ENCODE assay signal across 2 cellular contexts in the genomic region with DNA sequence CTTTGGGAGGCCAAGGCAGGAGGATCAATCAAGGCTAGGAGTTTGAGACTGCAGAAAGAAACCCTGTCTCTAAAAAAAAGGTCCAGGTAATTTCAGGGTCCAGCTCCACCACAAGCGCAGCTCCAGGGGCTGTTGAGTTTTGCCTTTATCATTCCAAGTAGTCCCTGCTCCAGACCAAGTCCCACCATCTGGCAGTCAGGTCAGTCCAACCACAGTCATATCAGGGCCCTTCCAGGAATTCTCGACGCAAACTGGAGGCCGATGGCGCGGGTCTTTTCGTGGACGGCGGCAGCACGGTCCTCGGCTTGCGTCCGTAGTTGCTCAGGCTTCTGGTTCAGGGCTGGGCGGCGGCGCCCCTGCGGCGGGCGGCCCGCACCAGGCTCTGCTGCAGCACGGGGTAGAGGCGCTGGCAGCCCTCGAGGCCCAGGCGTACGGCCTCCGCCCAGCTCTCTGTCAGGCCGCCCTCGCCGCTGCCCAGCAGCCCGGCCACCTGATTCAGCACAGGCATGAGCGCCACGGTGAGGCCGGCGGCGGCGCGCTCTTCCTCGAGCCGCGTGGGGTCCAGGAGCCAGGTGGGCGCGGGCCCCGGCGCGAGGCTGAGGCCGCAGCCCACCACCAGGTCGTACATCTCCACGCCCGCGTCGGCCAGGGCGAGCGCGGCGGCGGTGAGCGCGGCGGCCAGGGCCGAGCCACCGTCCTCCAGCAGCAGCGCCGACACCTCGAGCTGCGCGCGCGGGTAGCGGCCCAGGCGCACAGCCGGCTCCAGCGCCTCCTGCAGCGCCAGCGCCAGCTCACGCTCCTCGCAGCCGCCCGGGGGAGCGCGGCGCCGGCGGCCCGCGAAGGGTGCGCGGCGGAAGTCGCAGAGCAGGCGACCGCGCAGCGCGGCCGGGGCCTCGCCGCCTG.
TF ChIP-seq lines count a peak whose summit lies in the region.

No MANE protein-coding gene starts in this region.

TF ChIP-seq in HEK293, 187 proteins besides CTCF, POLR2A, EP300 and RAD21 (continued from another document and continues in another):
- TF ChIP-seq, protein P1, sequence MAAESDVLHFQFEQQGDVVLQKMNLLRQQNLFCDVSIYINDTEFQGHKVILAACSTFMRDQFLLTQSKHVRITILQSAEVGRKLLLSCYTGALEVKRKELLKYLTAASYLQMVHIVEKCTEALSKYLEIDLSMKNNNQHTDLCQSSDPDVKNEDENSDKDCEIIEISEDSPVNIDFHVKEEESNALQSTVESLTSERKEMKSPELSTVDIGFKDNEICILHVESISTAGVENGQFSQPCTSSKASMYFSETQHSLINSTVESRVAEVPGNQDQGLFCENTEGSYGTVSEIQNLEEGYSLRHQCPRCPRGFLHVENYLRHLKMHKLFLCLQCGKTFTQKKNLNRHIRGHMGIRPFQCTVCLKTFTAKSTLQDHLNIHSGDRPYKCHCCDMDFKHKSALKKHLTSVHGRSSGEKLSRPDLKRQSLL (tag by site-specific recombination; IDR thresholded peaks at IDR 0.05) = peak; percentile 61; the same call in 1 of the 2 replicates
- TF ChIP-seq REPIN1 (tag by site-specific recombination; IDR thresholded peaks at IDR 0.05; ENCODE audit: low read depth) (no peak), ZNF223 (tag by site-specific recombination; IDR thresholded peaks at IDR 0.05) (no peak), ZFP37 (tag by site-specific recombination; IDR thresholded peaks at IDR 0.05) (no peak), ZNF473 (tag by site-specific recombination; IDR thresholded peaks at IDR 0.05) (no peak), ZNF660 (tag by site-specific recombination; IDR thresholded peaks at IDR 0.05) (0 out of 2 replicates have a peak, but pooled peaks have one; percentile 52), ZNF707 (tag by site-specific recombination; IDR thresholded peaks at IDR 0.05) (no peak), ZNF133 (tag by site-specific recombination; IDR thresholded peaks at IDR 0.05) (no peak), GLIS1 (tag by site-specific recombination; IDR thresholded peaks at IDR 0.05) (peak; percentile 34; the same call in 1 of the 2 replicates), ZNF600 (tag by site-specific recombination; IDR thresholded peaks at IDR 0.05) (peak; percentile 80), ZNF311 (tag by site-specific recombination; IDR thresholded peaks at IDR 0.05; ENCODE audit: borderline replicate concordance) (no peak), ZNF416 (tag by site-specific recombination; IDR thresholded peaks at IDR 0.05) (no peak), ZNF596 (tag by site-specific recombination; IDR thresholded peaks at IDR 0.05) (no peak), ZXDB (tag by site-specific recombination; IDR thresholded peaks at IDR 0.05) (peak; percentile 68), ZNF792 (tag by site-specific recombination; IDR thresholded peaks at IDR 0.05) (no peak), RBAK (tag by site-specific recombination; IDR thresholded peaks at IDR 0.05) (no peak), ZNF423 (tag by site-specific recombination; IDR thresholded peaks at IDR 0.05) (no peak), ZFHX2 (tag by site-specific recombination; conservative IDR thresholded peaks at IDR 0.05) (0 out of 2 replicates have a peak, but pooled peaks have one; percentile 19), KLF16 (tag by site-specific recombination; IDR thresholded peaks at IDR 0.05) (no peak)
- TF ChIP-seq, protein P2, sequence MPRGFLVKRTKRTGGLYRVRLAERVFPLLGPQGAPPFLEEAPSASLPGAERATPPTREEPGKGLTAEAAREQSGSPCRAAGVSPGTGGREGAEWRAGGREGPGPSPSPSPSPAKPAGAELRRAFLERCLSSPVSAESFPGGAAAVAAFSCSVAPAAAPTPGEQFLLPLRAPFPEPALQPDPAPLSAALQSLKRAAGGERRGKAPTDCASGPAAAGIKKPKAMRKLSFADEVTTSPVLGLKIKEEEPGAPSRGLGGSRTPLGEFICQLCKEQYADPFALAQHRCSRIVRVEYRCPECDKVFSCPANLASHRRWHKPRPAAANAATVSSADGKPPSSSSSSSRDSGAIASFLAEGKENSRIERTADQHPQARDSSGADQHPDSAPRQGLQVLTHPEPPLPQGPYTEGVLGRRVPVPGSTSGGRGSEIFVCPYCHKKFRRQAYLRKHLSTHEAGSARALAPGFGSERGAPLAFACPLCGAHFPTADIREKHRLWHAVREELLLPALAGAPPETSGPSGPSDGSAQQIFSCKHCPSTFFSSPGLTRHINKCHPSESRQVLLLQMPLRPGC (tag by site-specific recombination; IDR thresholded peaks at IDR 0.05) = no peak
- TF ChIP-seq, protein P3, sequence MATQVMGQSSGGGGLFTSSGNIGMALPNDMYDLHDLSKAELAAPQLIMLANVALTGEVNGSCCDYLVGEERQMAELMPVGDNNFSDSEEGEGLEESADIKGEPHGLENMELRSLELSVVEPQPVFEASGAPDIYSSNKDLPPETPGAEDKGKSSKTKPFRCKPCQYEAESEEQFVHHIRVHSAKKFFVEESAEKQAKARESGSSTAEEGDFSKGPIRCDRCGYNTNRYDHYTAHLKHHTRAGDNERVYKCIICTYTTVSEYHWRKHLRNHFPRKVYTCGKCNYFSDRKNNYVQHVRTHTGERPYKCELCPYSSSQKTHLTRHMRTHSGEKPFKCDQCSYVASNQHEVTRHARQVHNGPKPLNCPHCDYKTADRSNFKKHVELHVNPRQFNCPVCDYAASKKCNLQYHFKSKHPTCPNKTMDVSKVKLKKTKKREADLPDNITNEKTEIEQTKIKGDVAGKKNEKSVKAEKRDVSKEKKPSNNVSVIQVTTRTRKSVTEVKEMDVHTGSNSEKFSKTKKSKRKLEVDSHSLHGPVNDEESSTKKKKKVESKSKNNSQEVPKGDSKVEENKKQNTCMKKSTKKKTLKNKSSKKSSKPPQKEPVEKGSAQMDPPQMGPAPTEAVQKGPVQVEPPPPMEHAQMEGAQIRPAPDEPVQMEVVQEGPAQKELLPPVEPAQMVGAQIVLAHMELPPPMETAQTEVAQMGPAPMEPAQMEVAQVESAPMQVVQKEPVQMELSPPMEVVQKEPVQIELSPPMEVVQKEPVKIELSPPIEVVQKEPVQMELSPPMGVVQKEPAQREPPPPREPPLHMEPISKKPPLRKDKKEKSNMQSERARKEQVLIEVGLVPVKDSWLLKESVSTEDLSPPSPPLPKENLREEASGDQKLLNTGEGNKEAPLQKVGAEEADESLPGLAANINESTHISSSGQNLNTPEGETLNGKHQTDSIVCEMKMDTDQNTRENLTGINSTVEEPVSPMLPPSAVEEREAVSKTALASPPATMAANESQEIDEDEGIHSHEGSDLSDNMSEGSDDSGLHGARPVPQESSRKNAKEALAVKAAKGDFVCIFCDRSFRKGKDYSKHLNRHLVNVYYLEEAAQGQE (tag by site-specific recombination; IDR thresholded peaks at IDR 0.05) = no peak
- TF ChIP-seq, protein P4, sequence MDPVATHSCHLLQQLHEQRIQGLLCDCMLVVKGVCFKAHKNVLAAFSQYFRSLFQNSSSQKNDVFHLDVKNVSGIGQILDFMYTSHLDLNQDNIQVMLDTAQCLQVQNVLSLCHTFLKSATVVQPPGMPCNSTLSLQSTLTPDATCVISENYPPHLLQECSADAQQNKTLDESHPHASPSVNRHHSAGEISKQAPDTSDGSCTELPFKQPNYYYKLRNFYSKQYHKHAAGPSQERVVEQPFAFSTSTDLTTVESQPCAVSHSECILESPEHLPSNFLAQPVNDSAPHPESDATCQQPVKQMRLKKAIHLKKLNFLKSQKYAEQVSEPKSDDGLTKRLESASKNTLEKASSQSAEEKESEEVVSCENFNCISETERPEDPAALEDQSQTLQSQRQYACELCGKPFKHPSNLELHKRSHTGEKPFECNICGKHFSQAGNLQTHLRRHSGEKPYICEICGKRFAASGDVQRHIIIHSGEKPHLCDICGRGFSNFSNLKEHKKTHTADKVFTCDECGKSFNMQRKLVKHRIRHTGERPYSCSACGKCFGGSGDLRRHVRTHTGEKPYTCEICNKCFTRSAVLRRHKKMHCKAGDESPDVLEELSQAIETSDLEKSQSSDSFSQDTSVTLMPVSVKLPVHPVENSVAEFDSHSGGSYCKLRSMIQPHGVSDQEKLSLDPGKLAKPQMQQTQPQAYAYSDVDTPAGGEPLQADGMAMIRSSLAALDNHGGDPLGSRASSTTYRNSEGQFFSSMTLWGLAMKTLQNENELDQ (tag by site-specific recombination; IDR thresholded peaks at IDR 0.05; ENCODE audit: low read depth) = no peak

TF ChIP-seq in neural cell, 6 proteins besides CTCF, POLR2A, EP300 and RAD21 (continued from another document):
- TF ChIP-seq EZH2 (IDR thresholded peaks at IDR 0.05; ENCODE audit: borderline replicate concordance, insufficient read depth, low read length, poor library complexity, severe bottlenecking) = no peak
